27 cellular contexts compared by ENCODE assay signal in the genomic region with DNA sequence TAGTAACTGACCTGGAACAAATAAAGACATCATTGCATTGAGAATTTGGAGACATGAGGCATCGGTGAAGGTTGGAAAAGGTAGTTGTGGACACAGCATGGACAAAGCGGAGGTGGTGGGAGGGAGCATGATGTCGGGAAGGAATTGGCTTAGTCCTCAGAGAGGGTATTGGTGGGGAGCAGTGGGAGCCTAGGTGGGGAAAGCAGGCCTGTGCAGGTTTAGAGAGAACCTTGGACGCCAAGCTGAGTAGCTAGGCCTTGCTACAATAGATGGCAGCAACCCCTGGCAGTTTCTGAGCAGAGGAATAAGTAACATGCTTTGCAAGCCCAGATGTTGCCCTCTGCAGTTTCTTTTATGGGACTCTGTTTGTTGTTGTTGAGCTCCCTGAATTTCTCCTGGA.
"Had no signal": no experiment of that assay in that cellular context is flagged by ENCODE, and none has a peak within 500 bp of the region (broad histone marks: within the 10 kb centered on the region; RNA-seq: fewer than 3 reads in every experiment).

No MANE protein-coding gene starts in this region.

- H3K4me1 ChIP-seq: stomach, suprapubic skin, testis, thyroid gland, tibial artery, tibial nerve, transverse colon, upper lobe of left lung, upper lobe of right lung, uterus, vagina had no signal

- H3K4me3 ChIP-seq: stomach, suprapubic skin, testis, thoracic aorta, thyroid gland, tibial artery, tibial nerve, transverse colon, upper lobe of left lung, upper lobe of right lung, uterus, vagina had no signal

- H3K9me3 Mint-ChIP-seq: stimulated activated effector memory CD8-positive, alpha-beta T cell treated with anti-CD3 and anti-CD28 coated beads, Interleukin-12 subunit alpha, Interleukin-12 subunit beta, amount 100 ng/mL, for 72 hours; stimulated activated memory B cell treated with anti-CD40 and anti-IgM and Interleukin-4, amounts not matched to agents 10 μg/mL and 1 μg/mL and 100 μg/mL, for 72 hours; stimulated activated naive B cell treated with anti-CD40 and anti-IgM and Interleukin-4, amounts not matched to agents 10 μg/mL and 1 μg/mL and 100 μg/mL, for 72 hours; stimulated activated naive CD8-positive, alpha-beta T cell treated with anti-CD3 and anti-CD28 coated beads, Interleukin-15, amount 100 ng/mL, for 72 hours; stimulated activated naive CD8-positive, alpha-beta T cell treated with anti-CD3 and anti-CD28 coated beads, Interleukin-15, Interleukin-2, amounts not matched to agents 100 ng/mL and 50 ng/mL, for 24 hours; type B pancreatic cell had no signal

- H3K27ac ChIP-seq: stomach, suprapubic skin, testis, thoracic aorta, thyroid gland, tibial artery, tibial nerve, transverse colon, upper lobe of left lung, upper lobe of right lung, uterus, vagina had no signal

- H3K4me3 Mint-ChIP-seq: stimulated activated effector memory CD8-positive, alpha-beta T cell treated with anti-CD3 and anti-CD28 coated beads, Interleukin-12 subunit alpha, Interleukin-12 subunit beta, amount 100 ng/mL, for 72 hours; stimulated activated memory B cell treated with anti-CD40 and anti-IgM and Interleukin-4, amounts not matched to agents 10 μg/mL and 1 μg/mL and 100 μg/mL, for 72 hours; stimulated activated naive B cell treated with anti-CD40 and anti-IgM and Interleukin-4, amounts not matched to agents 10 μg/mL and 1 μg/mL and 100 μg/mL, for 72 hours; stimulated activated naive CD8-positive, alpha-beta T cell treated with anti-CD3 and anti-CD28 coated beads, Interleukin-15, amount 100 ng/mL, for 72 hours; stimulated activated naive CD8-positive, alpha-beta T cell treated with anti-CD3 and anti-CD28 coated beads, Interleukin-15, Interleukin-2, amounts not matched to agents 100 ng/mL and 50 ng/mL, for 24 hours; type B pancreatic cell had no signal

- H3K27me3 ChIP-seq: stomach, testis, thyroid gland, tibial nerve, transverse colon, upper lobe of left lung, upper lobe of right lung, uterus, vagina had no signal

- H3K27me3 Mint-ChIP-seq: stimulated activated memory B cell treated with anti-CD40 and anti-IgM and Interleukin-4, amounts not matched to agents 10 μg/mL and 1 μg/mL and 100 μg/mL, for 72 hours; stimulated activated naive CD8-positive, alpha-beta T cell treated with anti-CD3 and anti-CD28 coated beads, Interleukin-15, amount 100 ng/mL, for 72 hours had no signal

- H3K4me1 Mint-ChIP-seq: stimulated activated effector memory CD8-positive, alpha-beta T cell treated with anti-CD3 and anti-CD28 coated beads, Interleukin-12 subunit alpha, Interleukin-12 subunit beta, amount 100 ng/mL, for 72 hours; stimulated activated memory B cell treated with anti-CD40 and anti-IgM and Interleukin-4, amounts not matched to agents 10 μg/mL and 1 μg/mL and 100 μg/mL, for 72 hours; stimulated activated naive B cell treated with anti-CD40 and anti-IgM and Interleukin-4, amounts not matched to agents 10 μg/mL and 1 μg/mL and 100 μg/mL, for 72 hours; stimulated activated naive CD8-positive, alpha-beta T cell treated with anti-CD3 and anti-CD28 coated beads, Interleukin-15, amount 100 ng/mL, for 72 hours had no signal

- H3K9me3 ChIP-seq: stomach, suprapubic skin, testis, thoracic aorta, thyroid gland, tibial artery, tibial nerve, transverse colon, upper lobe of left lung, upper lobe of right lung, uterus, vagina had no signal

- H3K36me3 ChIP-seq: stomach, suprapubic skin, thoracic aorta, thyroid gland, tibial artery, tibial nerve, transverse colon, upper lobe of left lung, upper lobe of right lung, uterus, vagina had no signal

- H3K36me3 Mint-ChIP-seq: stimulated activated effector memory CD8-positive, alpha-beta T cell treated with anti-CD3 and anti-CD28 coated beads, Interleukin-12 subunit alpha, Interleukin-12 subunit beta, amount 100 ng/mL, for 72 hours; stimulated activated memory B cell treated with anti-CD40 and anti-IgM and Interleukin-4, amounts not matched to agents 10 μg/mL and 1 μg/mL and 100 μg/mL, for 72 hours; stimulated activated naive B cell treated with anti-CD40 and anti-IgM and Interleukin-4, amounts not matched to agents 10 μg/mL and 1 μg/mL and 100 μg/mL, for 72 hours; type B pancreatic cell had no signal

- H3K27ac Mint-ChIP-seq: stimulated activated effector memory CD8-positive, alpha-beta T cell treated with anti-CD3 and anti-CD28 coated beads, Interleukin-12 subunit alpha, Interleukin-12 subunit beta, amount 100 ng/mL, for 72 hours; stimulated activated memory B cell treated with anti-CD40 and anti-IgM and Interleukin-4, amounts not matched to agents 10 μg/mL and 1 μg/mL and 100 μg/mL, for 72 hours; stimulated activated naive B cell treated with anti-CD40 and anti-IgM and Interleukin-4, amounts not matched to agents 10 μg/mL and 1 μg/mL and 100 μg/mL, for 72 hours; stimulated activated naive CD8-positive, alpha-beta T cell treated with anti-CD3 and anti-CD28 coated beads, Interleukin-15, amount 100 ng/mL, for 72 hours; stimulated activated naive CD8-positive, alpha-beta T cell treated with anti-CD3 and anti-CD28 coated beads, Interleukin-15, Interleukin-2, amounts not matched to agents 100 ng/mL and 50 ng/mL, for 24 hours; type B pancreatic cell had no signal

- DNase-seq: stimulated activated CD4-positive, alpha-beta T cell treated with anti-CD3 and anti-CD28 coated beads, Interleukin-2, amount 100 ng/mL, for 48 hours; stimulated activated CD4-positive, alpha-beta T cell treated with anti-CD3 and anti-CD28 coated beads, Interleukin-4, amount 100 ng/mL, for 1 hour; stimulated activated CD4-positive, alpha-beta T cell treated with anti-CD3 and anti-CD28 coated beads, Interleukin-4, amount 100 ng/mL, for 24 hours; stimulated activated CD4-positive, alpha-beta T cell treated with anti-CD3 and anti-CD28 coated beads, Interleukin-4, amount 100 ng/mL, for 4 hours; stimulated activated CD8-positive, alpha-beta memory T cell treated with anti-CD3 and anti-CD28 coated beads, Interleukin-4, amount 100 ng/mL, for 48 hours; stimulated activated naive B cell treated with anti-CD40 and anti-IgM and Interleukin-4, amounts not matched to agents 10 μg/mL and 1 μg/mL and 100 μg/mL, for 72 hours; stimulated activated naive CD4-positive, alpha-beta T cell; stimulated activated naive CD4-positive, alpha-beta T cell treated with Interleukin-2 at 50 U/mL for 16 hours; stimulated activated naive CD8-positive, alpha-beta T cell treated with anti-CD3 and anti-CD28 coated beads, Interleukin-15, amount 100 ng/mL, for 72 hours; stimulated activated naive CD8-positive, alpha-beta T cell treated with anti-CD3 and anti-CD28 coated beads, Interleukin-15, Interleukin-2, amounts not matched to agents 100 U/mL and 50 U/mL, for 24 hours; stomach; substantia nigra; testis; thyroid gland; tibial artery; transverse colon; upper lobe of left lung; upper lobe of right lung; uterus had no signal
